ENCODE assay signal across 8 cellular contexts in genomic region chr10:91220954-91221696, GRCh38. TPM values are rescaled to one million over a fixed set of nuclear protein-coding genes. Genes with fewer than 3 reads are reported as not detected.
DNase-seq lines count a peak whose midpoint lies in the region; ATAC-seq and TF ChIP-seq lines count a peak whose summit lies in the region.

No MANE protein-coding gene starts in this region.

- peaks cover 3 to 11% of the 10 kb centered on the region in 2 experiments; a peak in 3 of 4 replicates for H3K4me1 ChIP-seq in HCT116 (ENCODE audit: control insufficient read depth in 1 of 2, insufficient read depth in 2 of 2, low read length in 2 of 2)

- in situ Hi-C loops in astrocyte of the spinal cord (cut with HindIII; ENCODE audit: low sequenced_read_pairs), result no loop called here

- POLR2A ChIA-PET in HCT116 (lab: Charles Lee), result no interaction called here

- peaks cover 11% of the 10 kb centered on the region; the same call in 1 of the 2 replicates for H3K79me2 ChIP-seq in HCT116 (ENCODE audit: insufficient read depth, low read length)

- H2AFZ ChIP-seq in HCT116 (ENCODE audit: low read depth, low read length, poor library complexity, severe bottlenecking), result no peak overlapping the region

- TF ChIP-seq POLR2A in HCT116 (IDR thresholded peaks at IDR 0.05; ENCODE audit: borderline replicate concordance, extremely low read depth, insufficient read depth, insufficient read length) (no peak), NB4 (IDR thresholded peaks at IDR 0.05; ENCODE audit: extremely low read depth, insufficient read length) (no peak)

- H3K27me3 ChIP-seq in HCT116 (ENCODE audit: insufficient read depth, low read length), result no peaks in the 10 kb centered on the region

- peak overlapping the region; percentile 79 for H3K4me2 ChIP-seq in HCT116 (ENCODE audit: low read length)

- peak overlapping the region; percentile 56; the same call in 1 of the 2 replicates for H3K27ac ChIP-seq in HCT116 (ENCODE audit: low read depth, low read length)

- no peaks in the 10 kb centered on the region for H3K9me2 ChIP-seq in HCT116 (ENCODE audit: insufficient read depth)

- intact Hi-C loops in HCT116 (cut with micrococcal nuclease), result no loop called here

- CTCF ChIA-PET in HCT116 (lab: Charles Lee), result no interaction called here

- H4K20me1 ChIP-seq in HCT116 (ENCODE audit: insufficient read depth), result no peaks in the 10 kb centered on the region

- H3K4me3 ChIP-seq in HCT116 (replicated peaks in 1 of 2; ENCODE audit: low read depth in 1 of 2, low read length in 2 of 2) (peak overlapping the region; percentile 55 to 78), NB4 (ENCODE audit: low read depth, low read length) (peak overlapping the region; percentile 80), astrocyte of the spinal cord (ENCODE audit: low read depth, low read length) (peak overlapping the region; percentile 68), iPS-11a (ENCODE audit: low read depth, low read length) (peak overlapping the region; percentile 61), skeletal muscle cell (ENCODE audit: low read depth, low read length) (peak overlapping the region; percentile 83)

- RAD21 ChIA-PET in HCT116 (lab: Charles Lee; ENCODE audit: low non-redundant PET in 1 of 2, low total read pairs in 2 of 2, uncharacterized antibody in 2 of 2, unreplicated experiment in 2 of 2), result no interaction called here

- peak; percentile 23 for DNase-seq in SIG-M5 treated with dmso at 0.1 percent for 504 hours (lab: John Stamatoyannopoulos, UW; ENCODE audit: unreplicated experiment)
- no peak for DNase-seq in SIG-M5 (lab: John Stamatoyannopoulos, UW)
- DNase-seq in HCT116 (ENCODE audit: low read depth, low spot score), result no peak
- DNase-seq in NB4 (ENCODE audit: low read depth), result peak; percentile 72
- DNase-seq in astrocyte of the spinal cord (ENCODE audit: low read depth, low spot score), result peak; percentile 19
- DNase-seq in skeletal muscle cell (ENCODE audit: low read depth), result no peak
- DNase-seq in hippocampal formation (lab: John Stamatoyannopoulos, UW), result no peak

- no TSS peak for BruUV-seq in HCT116 (replicated peaks; lab: Mats Ljungman, UMichigan)

- TF ChIP-seq CTCF in HCT116 (IDR thresholded peaks at IDR 0.05 in 2 of 3, conservative IDR thresholded peaks at IDR 0.05 in 1 of 3; ENCODE audit: borderline replicate concordance in 1 of 3, insufficient read depth in 1 of 3, low read depth in 2 of 3, low read length in 2 of 3) (no peak), NB4 (IDR thresholded peaks at IDR 0.05; ENCODE audit: low read depth, low read length) (no peak), astrocyte of the spinal cord (IDR thresholded peaks at IDR 0.05; ENCODE audit: low read depth, low read length) (no peak)

- no peak for TF ChIP-seq RAD21 in HCT116 (IDR thresholded peaks at IDR 0.05; ENCODE audit: low read depth)

- peak; percentile 64 for ATAC-seq in HCT116

- H3K9me3 ChIP-seq in HCT116 (ENCODE audit: control insufficient read depth in 1 of 2, insufficient read depth in 1 of 2, low read depth in 1 of 2, low read length in 2 of 2), result no peaks in the 10 kb centered on the region

- H3K9ac ChIP-seq in HCT116 (ENCODE audit: low read length), result peak overlapping the region; percentile 72

- no peaks in the 10 kb centered on the region for H3K36me3 ChIP-seq in HCT116 (ENCODE audit: control insufficient read depth in 1 of 2, insufficient read depth in 2 of 2, low read length in 2 of 2)

TF ChIP-seq in HCT116, 20 proteins besides CTCF, POLR2A, EP300 and RAD21:
- TF ChIP-seq ZFX (IDR thresholded peaks at IDR 0.05) (peak; percentile 86), YY1 (IDR thresholded peaks at IDR 0.05; ENCODE audit: extremely low read depth, insufficient replicate concordance, low read depth, low read length) (no peak), SRF (IDR thresholded peaks at IDR 0.05; ENCODE audit: low read depth) (no peak), SIN3A (IDR thresholded peaks at IDR 0.05; ENCODE audit: low read depth) (no peak)

RNA-seq across cellular contexts. Expression of gene PCGF5, which starts 0.7 kb away (rescaled TPM):
- total RNA-seq in HCT116 (2021; ENCODE audit: unreplicated experiment), result 27.5 TPM
- 11.3 and 12.1 TPM in 2 replicates for polyA plus RNA-seq in HCT116 (2012)

Comparison
In these comparisons a context has a peak if more than half of its experiments do, and no peak if none do; other contexts are left out.
1. DNase-seq: peak in SIG-M5 treated with dmso at 0.1 percent for 504 hours (single experiment), NB4 (single experiment) and astrocyte of the spinal cord (single experiment); none in SIG-M5 (single experiment), HCT116 (single experiment), skeletal muscle cell (single experiment) and hippocampal formation (0 of 2).
2. Peak in every context shown above with its lines, with median percentiles within 50 percentile points of each other: H3K4me3 ChIP-seq.